9 cellular contexts compared by ENCODE assay signal in the genomic region with DNA sequence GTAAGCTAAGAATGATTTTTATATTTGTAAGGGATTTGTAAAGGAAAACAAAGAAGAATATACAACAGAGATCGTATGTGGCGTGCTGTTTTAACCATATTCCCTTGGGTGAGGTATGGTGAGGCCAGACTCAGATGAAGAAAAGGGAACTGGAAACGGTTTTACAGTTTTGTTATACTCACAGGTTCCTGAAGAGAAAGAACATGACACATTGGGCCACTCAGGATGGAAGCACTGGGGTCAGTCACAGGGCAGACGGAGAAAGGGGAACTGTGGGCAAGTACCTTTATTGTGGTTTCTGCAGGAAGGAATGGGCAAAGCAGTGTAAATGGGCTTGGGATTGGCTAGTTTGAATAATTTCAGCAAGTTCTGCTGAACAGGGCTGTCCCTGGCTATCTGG.
A peak's percentile ranks its signal among the peaks of the same experiment; 100 is the strongest.
DNase-seq lines count a peak whose midpoint lies in the region; ATAC-seq and TF ChIP-seq lines count a peak whose summit lies in the region.
"Had no signal": no experiment of that assay in that cellular context is flagged by ENCODE, and none has a peak within 500 bp of the region (broad histone marks: within the 10 kb centered on the region; RNA-seq: fewer than 3 reads in every experiment).

No MANE protein-coding gene starts in this region.

- H3K9me3 ChIP-seq in OCI-LY3 (ENCODE audit: insufficient read depth, low read length): no peaks in the 10 kb centered on the region

- no peaks in the 10 kb centered on the region for H3K79me2 ChIP-seq in OCI-LY3 (ENCODE audit: low read length)

- no peak overlapping the region for H3K9ac ChIP-seq in OCI-LY3 (ENCODE audit: low read length)

- DNase-seq in CD1c-positive myeloid dendritic cell (ENCODE audit: extremely low spot score) (peak; percentile 55), GM19240 (ENCODE audit: insufficient read length, low spot score) (no peak), NCI-H2081 (lab: John Stamatoyannopoulos, UW) (no peak), D341Med (ENCODE audit: low spot score) (no peak), mesenteric fat pad (ENCODE audit: low spot score) (no peak)
- DNase-seq: activated naive CD4-positive, alpha-beta T cell had no signal

- H3K4me3 ChIP-seq in OCI-LY3 (ENCODE audit: low read length): peak overlapping the region; percentile 28; the same call in 1 of the 2 replicates

- H2AFZ ChIP-seq in OCI-LY3 (ENCODE audit: low read depth, low read length): no peak overlapping the region

- peaks cover 25% of the 10 kb centered on the region for H3K4me1 ChIP-seq in OCI-LY3 (ENCODE audit: low read length)

- TF ChIP-seq CTCF in OCI-LY3 (IDR thresholded peaks at IDR 0.05; ENCODE audit: low read depth, low read length): no peak

- H4K20me1 ChIP-seq in OCI-LY3 (ENCODE audit: insufficient read depth, low read length): peaks cover 14% of the 10 kb centered on the region; the same call in 1 of the 2 replicates

- H3K4me2 ChIP-seq in OCI-LY3 (ENCODE audit: low read length): peak overlapping the region; percentile 42

- peaks cover 4% of the 10 kb centered on the region for H3K36me3 ChIP-seq in OCI-LY3 (replicated peaks; ENCODE audit: low read depth, low read length)

- ATAC-seq in GM19463 (IDR thresholded peaks at IDR 0.05; ENCODE audit: unreplicated experiment) (peak; percentile 96), HG03066 (IDR thresholded peaks at IDR 0.05; ENCODE audit: low read depth, unreplicated experiment) (peak; percentile 81)

- peaks cover 34% of the 10 kb centered on the region for H3K27me3 ChIP-seq in OCI-LY3 (ENCODE audit: low read depth, low read length)

- H3K27ac ChIP-seq in OCI-LY3 (ENCODE audit: low read length): no peak overlapping the region
